In genomic region chr13:83880275-83881027, GRCh38 we compare ENCODE assay signal across 13 cellular contexts.
A peak's percentile ranks its signal among the peaks of the same experiment; 100 is the strongest.
DNase-seq lines count a peak whose midpoint lies in the region; TF ChIP-seq lines count a peak whose summit lies in the region.
"Had no signal": no experiment of that assay in that cellular context is flagged by ENCODE, and none has a peak within 500 bp of the region (broad histone marks: within the 10 kb centered on the region; RNA-seq: fewer than 3 reads in every experiment).

No MANE protein-coding gene starts in this region.

- H3K4me1 ChIP-seq in HEK293 (ENCODE audit: control insufficient read depth, insufficient read depth, low read length): no peaks in the 10 kb centered on the region

- H3K36me3 ChIP-seq in HEK293 (ENCODE audit: control insufficient read depth in 2 of 2, insufficient read depth in 1 of 2, low read length in 2 of 2): no peaks in the 10 kb centered on the region

- H3K9me3 ChIP-seq in HEK293 (ENCODE audit: control insufficient read depth, insufficient read depth, low read depth, low read length): no peaks in the 10 kb centered on the region

- CTCF ChIA-PET in HEK293 (lab: Yijun Ruan, JAX): no interaction called here

- H3K27ac ChIP-seq in HEK293 (ENCODE audit: extremely low read depth, low read depth, low read length): no peak overlapping the region
- peak overlapping the region; percentile 94 for H3K27ac ChIP-seq in substantia nigra (ENCODE audit: low read depth, low read length, poor library complexity, severe bottlenecking)

- POLR2A ChIA-PET in HEK293 (lab: Yijun Ruan, JAX): no interaction called here

- peak overlapping the region; percentile 2; the same call in 1 of the 2 replicates for H3K4me3 ChIP-seq in HEK293 (ENCODE audit: low read depth, low read length)

- DNase-seq in astrocyte of the hippocampus (ENCODE audit: low read depth, low spot score): peak; percentile 1
- peak; percentile 7 for DNase-seq in iPS-NIHi11 (ENCODE audit: low spot score)
- DNase-seq in substantia nigra (lab: John Stamatoyannopoulos, UW): peak in 18 of 49 donors; percentile 6 to 71 (median 20)
- no peak for DNase-seq in GDM1 (lab: John Stamatoyannopoulos, UW)
- no peak for DNase-seq in T1000 (lab: John Stamatoyannopoulos, UW)
- DNase-seq in UCSD-AML1 (lab: John Stamatoyannopoulos, UW; ENCODE audit: unreplicated experiment): no peak
- no peak for DNase-seq in NCI-H1105 (lab: John Stamatoyannopoulos, UW)
- DNase-seq: activated CD4-positive, CD25-positive, alpha-beta regulatory T cell treated with anti-CD3 and anti-CD28 coated beads, Interleukin-2, amount 50 U/mL, for 72 hours; activated T-cell treated with anti-CD3 and anti-CD28 coated beads for 4 hours; dermis blood vessel endothelial cell; NCI-H226; OCI-M1 had no signal

- TF ChIP-seq CTCF in HEK293 (tag by site-specific recombination; IDR thresholded peaks at IDR 0.05): no peak

TF ChIP-seq in HEK293, 187 proteins besides CTCF, POLR2A, EP300 and RAD21:
- TF ChIP-seq ZSCAN4 (tag by site-specific recombination; IDR thresholded peaks at IDR 0.05): no peak
- TF ChIP-seq ZNF473 (tag by site-specific recombination; IDR thresholded peaks at IDR 0.05): no peak
- TF ChIP-seq ZNF501 (tag by site-specific recombination; IDR thresholded peaks at IDR 0.05): no peak

Comparison
In these comparisons a context has a peak if more than half of its experiments do, and no peak if none do; other contexts are left out.
1. DNase-seq: peak in astrocyte of the hippocampus (single experiment) and iPS-NIHi11 (single experiment); none in GDM1 (single experiment), T1000 (single experiment), UCSD-AML1 (single experiment) and NCI-H1105 (single experiment).